ENCODE assay signal across 13 cellular contexts in the genomic region with DNA sequence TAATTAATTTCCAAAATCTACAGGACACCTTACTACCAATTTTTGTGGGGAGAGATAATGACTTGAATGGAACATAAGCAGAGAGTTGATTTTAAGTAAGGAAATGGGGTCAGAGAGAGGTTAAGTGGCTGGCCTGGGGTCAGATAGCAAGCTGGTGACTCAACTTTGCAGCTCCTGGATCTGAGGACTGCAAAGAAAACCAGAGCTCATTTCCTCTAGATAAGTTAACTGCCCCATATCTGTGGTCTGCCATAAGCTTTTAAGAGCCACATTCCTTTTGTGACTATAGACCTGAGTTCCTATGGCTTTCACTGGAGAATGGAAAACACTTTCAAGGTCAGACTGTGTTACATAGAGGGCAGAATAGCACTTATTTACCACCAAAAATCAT.
A peak's percentile ranks its signal among the peaks of the same experiment; 100 is the strongest.
DNase-seq lines count a peak whose midpoint lies in the region; ATAC-seq and TF ChIP-seq lines count a peak whose summit lies in the region.
"Had no signal": no experiment of that assay in that cellular context is flagged by ENCODE, and none has a peak within 500 bp of the region (broad histone marks: within the 10 kb centered on the region; RNA-seq: fewer than 3 reads in every experiment).

No MANE protein-coding gene starts in this region.

- peak; percentile 86 for DNase-seq in H4 (ENCODE audit: low spot score)
- no peak for DNase-seq in Panc1 (ENCODE audit: low read depth, low spot score)
- DNase-seq in fibroblast of gingiva (ENCODE audit: low read depth): peak; percentile 6
- DNase-seq in pulmonary artery endothelial cell (ENCODE audit: low read depth, low spot score): peak; percentile 88
- no peak for DNase-seq in AML-193 (lab: John Stamatoyannopoulos, UW)
- no peak for DNase-seq in esophagus muscularis mucosa (ENCODE audit: extremely low spot score)
- DNase-seq: anterior cingulate cortex, heart left ventricle, NCI-H1436, RPMI8226 had no signal

- no peak for TF ChIP-seq EP300 in esophagus muscularis mucosa (IDR thresholded peaks at IDR 0.05)

- H3K27me3 ChIP-seq in Panc1 (ENCODE audit: control insufficient read depth, insufficient read depth, low read length): no peaks in the 10 kb centered on the region
- no peaks in the 10 kb centered on the region for H3K27me3 ChIP-seq in esophagus muscularis mucosa
- H3K27me3 ChIP-seq: heart left ventricle, neural progenitor cell had no signal

- CTCF ChIA-PET in Panc1 (lab: Charles Lee): interaction anchor here (1.1 kb wide), 1 partner anchor 199 kb away, joined by 3 read pairs; no protein-coding TSS in a partner anchor

- in situ Hi-C loops in Panc1 (cut with HindIII; ENCODE audit: low pct_unique_long_range_greater_than_20kb, low sequenced_read_pairs): no loop called here

- H3K9me3 ChIP-seq in Panc1 (ENCODE audit: control insufficient read depth, insufficient read depth, low read depth, low read length) (no peaks in the 10 kb centered on the region; the same call in 1 of the 2 replicates), esophagus muscularis mucosa (no peaks in the 10 kb centered on the region)
- H3K9me3 ChIP-seq: heart left ventricle had no signal

- TF ChIP-seq POLR2A in esophagus muscularis mucosa (IDR thresholded peaks at IDR 0.05; ENCODE audit: low read depth): no peak

- no TSS peak for BruUV-seq in Panc1 (replicated peaks; lab: Mats Ljungman, UMichigan)

- ATAC-seq in Panc1 (peak; percentile 95), GM21515 (IDR thresholded peaks at IDR 0.05; ENCODE audit: unreplicated experiment) (no peak), GM19351 (IDR thresholded peaks at IDR 0.05; ENCODE audit: unreplicated experiment) (no peak)

- H3K27ac ChIP-seq in Panc1 (ENCODE audit: low read length): peak overlapping the region; percentile 91
- H3K27ac ChIP-seq in esophagus muscularis mucosa (replicated peaks in 1 of 4): no peak overlapping the region
- H3K27ac ChIP-seq: neural progenitor cell had no signal

- H3K4me1 ChIP-seq in Panc1 (ENCODE audit: control insufficient read depth, insufficient read depth, low read length) (peaks cover 22% of the 10 kb centered on the region), esophagus muscularis mucosa (no peaks in the 10 kb centered on the region)
- H3K4me1 ChIP-seq: neural progenitor cell had no signal

- H3K4me3 ChIP-seq in Panc1 (ENCODE audit: low read depth in 2 of 2, low read length in 2 of 2) (no peak overlapping the region), esophagus muscularis mucosa (no peak overlapping the region)
- H3K4me3 ChIP-seq: heart left ventricle, neural progenitor cell had no signal

- intact Hi-C loops in Panc1 (cut with micrococcal nuclease; ENCODE audit: unreplicated experiment): loop anchor here (10.0 kb wide), 2 partner anchors 134 to 196 kb away; no protein-coding TSS in a partner anchor
- intact Hi-C loops in esophagus muscularis mucosa (cut with DNase I): no loop called here

- H3K36me3 ChIP-seq in Panc1 (ENCODE audit: control insufficient read depth, insufficient read depth, low read length) (no peaks in the 10 kb centered on the region), esophagus muscularis mucosa (no peaks in the 10 kb centered on the region)
- H3K36me3 ChIP-seq: heart left ventricle, neural progenitor cell had no signal

- TF ChIP-seq CTCF in Panc1 (IDR thresholded peaks at IDR 0.05): no peak
- no peak for TF ChIP-seq CTCF in esophagus muscularis mucosa (IDR thresholded peaks at IDR 0.05)

- POLR2A ChIA-PET in Panc1 (lab: Charles Lee): interaction anchor here (0.6 kb wide), 1 partner anchor 40 kb away, joined by 4 read pairs; no protein-coding TSS in a partner anchor

Comparison
In these comparisons a context has a peak if more than half of its experiments do, and no peak if none do; other contexts are left out.
1. DNase-seq: peak in H4 (single experiment), fibroblast of gingiva (single experiment) and pulmonary artery endothelial cell (single experiment); none in Panc1 (single experiment), AML-193 (0 of 2) and esophagus muscularis mucosa (single experiment).